24 cellular contexts compared by ENCODE assay signal in the genomic region with DNA sequence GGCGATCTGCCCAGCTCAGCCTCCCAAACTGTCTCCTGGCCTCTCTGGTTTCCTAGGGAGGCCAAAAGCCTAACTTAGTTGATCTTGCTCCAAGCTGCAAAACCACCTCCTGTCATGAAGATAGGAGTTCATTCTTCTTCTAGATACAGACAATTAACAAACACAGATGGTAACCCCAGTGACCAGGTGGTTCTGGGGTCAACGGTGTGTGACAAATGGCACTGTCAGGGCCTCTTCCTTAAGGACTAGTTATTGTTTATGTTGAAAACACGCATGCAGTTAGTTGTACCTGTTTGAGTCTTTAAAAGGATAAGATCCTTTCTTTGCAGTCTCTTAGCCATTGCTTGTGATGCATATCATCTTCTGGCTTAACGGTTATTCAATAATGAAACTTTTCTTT. TPM values are rescaled to one million over a fixed set of nuclear protein-coding genes. Genes with fewer than 3 reads are reported as not detected.
A peak's percentile ranks its signal among the peaks of the same experiment; 100 is the strongest.
DNase-seq lines count a peak whose midpoint lies in the region; ATAC-seq and TF ChIP-seq lines count a peak whose summit lies in the region.
"Had no signal": no experiment of that assay in that cellular context is flagged by ENCODE, and none has a peak within 500 bp of the region (broad histone marks: within the 10 kb centered on the region; RNA-seq: fewer than 3 reads in every experiment).

No MANE protein-coding gene starts in this region.

- peak in 2 of 3 experiments; percentile 19 for DNase-seq in NCI-H1417 (lab: John Stamatoyannopoulos, UW)
- no peak for DNase-seq in NCI-H1417 treated with DMSO at 0.1 percent for 48 hours (lab: John Stamatoyannopoulos, UW)
- peak; percentile 54 for DNase-seq in DMS53 (lab: John Stamatoyannopoulos, UW)
- DNase-seq in mesendoderm, result peak; percentile 64
- DNase-seq in SW 1271 (lab: John Stamatoyannopoulos, UW), result no peak
- DNase-seq in coronary artery (ENCODE audit: low spot score), result no peak
- DNase-seq: 8988T; activated CD4-positive, alpha-beta T cell treated with anti-CD3 and anti-CD28 coated beads for 48 hours; activated naive CD4-positive, alpha-beta T cell treated with Interleukin-2 at 50 U/mL for 16 hours; activated T-cell treated with anti-CD3 and anti-CD28 coated beads, Interleukin-2, amount 50 U/mL, for 72 hours; Caco-2; colonic mucosa; effector memory CD8-positive, alpha-beta T cell; foreskin keratinocyte; heart right ventricle; KBM-7; MM.1S; nucleus accumbens; PC-3; SHP77 had no signal

- H3K27me3 ChIP-seq in OCI-LY1 (ENCODE audit: insufficient read depth, low read length) (no peaks in the 10 kb centered on the region), mesendoderm (ENCODE audit: insufficient read depth, low read length, poor library complexity) (no peaks in the 10 kb centered on the region)
- H3K27me3 ChIP-seq: colonic mucosa had no signal

- H3K9ac ChIP-seq in OCI-LY1 (ENCODE audit: low read length), result peak overlapping the region; percentile 57; the same call in 1 of the 2 replicates
- H3K9ac ChIP-seq in mesendoderm (ENCODE audit: low read length), result no peak overlapping the region

- H3K79me1 ChIP-seq in mesendoderm (ENCODE audit: low read length), result no peaks in the 10 kb centered on the region

- no peak overlapping the region for H2BK5ac ChIP-seq in mesendoderm (ENCODE audit: low read length)

- peak overlapping the region; percentile 98 for H3K27ac ChIP-seq in OCI-LY1 (ENCODE audit: low read depth, low read length, poor library complexity, severe bottlenecking)
- H3K27ac ChIP-seq in mesendoderm (ENCODE audit: low read depth, low read length), result no peak overlapping the region
- H3K27ac ChIP-seq in coronary artery, result no peak overlapping the region
- H3K27ac ChIP-seq: colonic mucosa, foreskin keratinocyte, heart right ventricle had no signal

- H3F3A ChIP-seq in OCI-LY1 (ENCODE audit: insufficient read depth, low read length), result peaks cover 8% of the 10 kb centered on the region

- H3K4ac ChIP-seq in mesendoderm (ENCODE audit: low read depth, low read length), result no peak overlapping the region

- H2BK15ac ChIP-seq in mesendoderm (replicated peaks; ENCODE audit: low read depth), result no peak overlapping the region

- H2AK5ac ChIP-seq in mesendoderm (ENCODE audit: low read length), result no peak overlapping the region

- TF ChIP-seq CTCF in OCI-LY1 (IDR thresholded peaks at IDR 0.05; ENCODE audit: low read length) (no peak), coronary artery (IDR thresholded peaks at IDR 0.05) (no peak)

- no peak overlapping the region for H3K56ac ChIP-seq in mesendoderm (ENCODE audit: low read length)

- H4K20me1 ChIP-seq in OCI-LY1 (ENCODE audit: insufficient read depth, low read length), result no peaks in the 10 kb centered on the region

- peak overlapping the region; percentile 43 for H3K4me3 ChIP-seq in OCI-LY1 (ENCODE audit: low read depth, low read length, poor library complexity, severe bottlenecking)
- H3K4me3 ChIP-seq in mesendoderm (ENCODE audit: low read length), result no peak overlapping the region
- no peak overlapping the region for H3K4me3 ChIP-seq in coronary artery
- H3K4me3 ChIP-seq: colonic mucosa, heart right ventricle had no signal

- no peaks in the 10 kb centered on the region for H3K79me2 ChIP-seq in OCI-LY1 (ENCODE audit: insufficient read depth, low read length)
- no peaks in the 10 kb centered on the region for H3K79me2 ChIP-seq in mesendoderm (ENCODE audit: control insufficient read depth, insufficient read depth, low read length)

- no peaks in the 10 kb centered on the region for H3K9me3 ChIP-seq in OCI-LY1 (ENCODE audit: low read length)
- H3K9me3 ChIP-seq: Caco-2, colonic mucosa, heart right ventricle had no signal

- H3K4me1 ChIP-seq in OCI-LY1 (ENCODE audit: insufficient read depth, low read length, severe bottlenecking) (peaks cover 100% of the 10 kb centered on the region), mesendoderm (ENCODE audit: control insufficient read depth, low read depth, low read length) (peaks cover 1% of the 10 kb centered on the region)

- H4K5ac ChIP-seq in mesendoderm (ENCODE audit: low read length), result no peak overlapping the region

- no peaks in the 10 kb centered on the region for H3K36me3 ChIP-seq in OCI-LY1 (ENCODE audit: insufficient read depth, low read length)
- H3K36me3 ChIP-seq in mesendoderm (ENCODE audit: control insufficient read depth, insufficient read depth, low read length), result no peaks in the 10 kb centered on the region
- H3K36me3 ChIP-seq: colonic mucosa, heart right ventricle had no signal

- no peak overlapping the region for H2BK120ac ChIP-seq in mesendoderm (ENCODE audit: low read depth, low read length)

- H3K4me2 ChIP-seq in OCI-LY1 (ENCODE audit: low read length) (peak overlapping the region; percentile 75), mesendoderm (ENCODE audit: low read length) (no peak overlapping the region)

- WGBS in mesendoderm (ENCODE audit: extremely low coverage, insufficient coverage, low lambda C conversion rate), result no CpG with 5 or more reads among the region's 4 CpGs

- no peak overlapping the region for H4K8ac ChIP-seq in mesendoderm (ENCODE audit: low read depth, low read length)

- no peak overlapping the region for H2AFZ ChIP-seq in OCI-LY1 (ENCODE audit: low read length)

- no peak for ATAC-seq in HG03175 (IDR thresholded peaks at IDR 0.05; ENCODE audit: unreplicated experiment)
- ATAC-seq: activated T-cell treated with anti-CD3 and anti-CD28 coated beads, Interleukin-2, amount 50 U/mL, for 72 hours; effector memory CD8-positive, alpha-beta T cell; esophagus mucosa; foreskin keratinocyte; heart right ventricle; PC-3 had no signal

- no peak overlapping the region for H3K23ac ChIP-seq in mesendoderm (ENCODE audit: low read length)

- H3K9me2 ChIP-seq in OCI-LY1 (ENCODE audit: low read depth, low read length), result no peaks in the 10 kb centered on the region

- H3K18ac ChIP-seq in mesendoderm (ENCODE audit: low read length), result no peak overlapping the region

RNA-seq across cellular contexts. Expression of a gene that starts 4.6 kb away (rescaled TPM):
- 0.07 TPM for polyA plus RNA-seq in mesendoderm (2013, experiment 1 of 2)
- 0.07 TPM for polyA plus RNA-seq in mesendoderm (2013, experiment 2 of 2)
- polyA plus RNA-seq: foreskin keratinocyte, H1, heart right ventricle had no signal

RNA-seq across cellular contexts. Expression of a gene that starts 56.4 kb away (rescaled TPM):
- 5.3 TPM for polyA plus RNA-seq in mesendoderm (2013, experiment 1 of 2)
- polyA plus RNA-seq in mesendoderm (2013, experiment 2 of 2), result 5.8 TPM

Comparison
In these comparisons a context has a peak if more than half of its experiments do, and no peak if none do; other contexts are left out.
1. DNase-seq: peak in NCI-H1417 (2 of 3), DMS53 (single experiment) and mesendoderm (single experiment); none in NCI-H1417 treated with DMSO at 0.1 percent for 48 hours (single experiment), SW 1271 (0 of 2) and coronary artery (single experiment).